1 cellular context compared by ENCODE assay signal in the genomic region with DNA sequence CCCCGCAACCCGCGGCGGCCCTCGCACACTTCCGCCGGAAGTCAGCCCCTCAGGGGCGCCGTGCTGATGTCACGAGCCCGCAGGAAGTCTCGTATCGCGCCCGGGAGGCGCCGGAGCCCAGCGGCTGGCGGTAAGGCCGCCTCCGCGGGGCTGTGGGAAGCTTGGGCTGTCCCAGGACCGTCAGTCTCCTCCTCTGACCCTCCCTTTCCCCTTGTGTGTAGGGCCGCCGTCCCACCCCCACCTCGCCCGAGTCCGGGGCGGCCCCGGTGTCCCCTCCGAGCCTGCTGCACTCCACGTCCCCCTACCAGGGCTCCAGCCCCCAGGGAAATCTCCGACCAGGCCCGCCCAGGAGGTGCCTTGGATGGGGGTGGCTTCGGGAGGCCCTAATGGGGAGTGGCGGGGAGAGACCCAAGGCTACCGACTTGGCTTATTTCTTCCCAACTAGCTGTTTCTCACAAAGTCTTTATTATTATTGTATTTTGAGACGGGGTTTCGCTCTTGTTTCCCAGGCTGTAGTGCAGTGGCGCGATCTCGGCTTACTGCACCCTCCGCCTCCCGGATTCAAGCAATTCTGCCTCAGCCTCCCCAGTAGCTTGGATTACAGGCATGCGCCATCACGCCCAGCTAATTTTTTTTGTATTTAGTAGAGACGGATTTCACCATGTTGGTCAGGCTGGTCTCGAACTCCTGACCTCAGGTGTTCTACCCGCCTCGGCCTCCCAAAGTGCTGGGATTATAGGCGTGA.
TF ChIP-seq lines count a peak whose summit lies in the region.

A gene (plus strand): TSS at position 86 of the 745 bp plus-strand sequence. CDS start 3,108 bp downstream, outside the sequence.

TF ChIP-seq in K562, 482 proteins besides CTCF, POLR2A, EP300 and RAD21 (continued from another document and continues in another):
- TF ChIP-seq, protein P1, sequence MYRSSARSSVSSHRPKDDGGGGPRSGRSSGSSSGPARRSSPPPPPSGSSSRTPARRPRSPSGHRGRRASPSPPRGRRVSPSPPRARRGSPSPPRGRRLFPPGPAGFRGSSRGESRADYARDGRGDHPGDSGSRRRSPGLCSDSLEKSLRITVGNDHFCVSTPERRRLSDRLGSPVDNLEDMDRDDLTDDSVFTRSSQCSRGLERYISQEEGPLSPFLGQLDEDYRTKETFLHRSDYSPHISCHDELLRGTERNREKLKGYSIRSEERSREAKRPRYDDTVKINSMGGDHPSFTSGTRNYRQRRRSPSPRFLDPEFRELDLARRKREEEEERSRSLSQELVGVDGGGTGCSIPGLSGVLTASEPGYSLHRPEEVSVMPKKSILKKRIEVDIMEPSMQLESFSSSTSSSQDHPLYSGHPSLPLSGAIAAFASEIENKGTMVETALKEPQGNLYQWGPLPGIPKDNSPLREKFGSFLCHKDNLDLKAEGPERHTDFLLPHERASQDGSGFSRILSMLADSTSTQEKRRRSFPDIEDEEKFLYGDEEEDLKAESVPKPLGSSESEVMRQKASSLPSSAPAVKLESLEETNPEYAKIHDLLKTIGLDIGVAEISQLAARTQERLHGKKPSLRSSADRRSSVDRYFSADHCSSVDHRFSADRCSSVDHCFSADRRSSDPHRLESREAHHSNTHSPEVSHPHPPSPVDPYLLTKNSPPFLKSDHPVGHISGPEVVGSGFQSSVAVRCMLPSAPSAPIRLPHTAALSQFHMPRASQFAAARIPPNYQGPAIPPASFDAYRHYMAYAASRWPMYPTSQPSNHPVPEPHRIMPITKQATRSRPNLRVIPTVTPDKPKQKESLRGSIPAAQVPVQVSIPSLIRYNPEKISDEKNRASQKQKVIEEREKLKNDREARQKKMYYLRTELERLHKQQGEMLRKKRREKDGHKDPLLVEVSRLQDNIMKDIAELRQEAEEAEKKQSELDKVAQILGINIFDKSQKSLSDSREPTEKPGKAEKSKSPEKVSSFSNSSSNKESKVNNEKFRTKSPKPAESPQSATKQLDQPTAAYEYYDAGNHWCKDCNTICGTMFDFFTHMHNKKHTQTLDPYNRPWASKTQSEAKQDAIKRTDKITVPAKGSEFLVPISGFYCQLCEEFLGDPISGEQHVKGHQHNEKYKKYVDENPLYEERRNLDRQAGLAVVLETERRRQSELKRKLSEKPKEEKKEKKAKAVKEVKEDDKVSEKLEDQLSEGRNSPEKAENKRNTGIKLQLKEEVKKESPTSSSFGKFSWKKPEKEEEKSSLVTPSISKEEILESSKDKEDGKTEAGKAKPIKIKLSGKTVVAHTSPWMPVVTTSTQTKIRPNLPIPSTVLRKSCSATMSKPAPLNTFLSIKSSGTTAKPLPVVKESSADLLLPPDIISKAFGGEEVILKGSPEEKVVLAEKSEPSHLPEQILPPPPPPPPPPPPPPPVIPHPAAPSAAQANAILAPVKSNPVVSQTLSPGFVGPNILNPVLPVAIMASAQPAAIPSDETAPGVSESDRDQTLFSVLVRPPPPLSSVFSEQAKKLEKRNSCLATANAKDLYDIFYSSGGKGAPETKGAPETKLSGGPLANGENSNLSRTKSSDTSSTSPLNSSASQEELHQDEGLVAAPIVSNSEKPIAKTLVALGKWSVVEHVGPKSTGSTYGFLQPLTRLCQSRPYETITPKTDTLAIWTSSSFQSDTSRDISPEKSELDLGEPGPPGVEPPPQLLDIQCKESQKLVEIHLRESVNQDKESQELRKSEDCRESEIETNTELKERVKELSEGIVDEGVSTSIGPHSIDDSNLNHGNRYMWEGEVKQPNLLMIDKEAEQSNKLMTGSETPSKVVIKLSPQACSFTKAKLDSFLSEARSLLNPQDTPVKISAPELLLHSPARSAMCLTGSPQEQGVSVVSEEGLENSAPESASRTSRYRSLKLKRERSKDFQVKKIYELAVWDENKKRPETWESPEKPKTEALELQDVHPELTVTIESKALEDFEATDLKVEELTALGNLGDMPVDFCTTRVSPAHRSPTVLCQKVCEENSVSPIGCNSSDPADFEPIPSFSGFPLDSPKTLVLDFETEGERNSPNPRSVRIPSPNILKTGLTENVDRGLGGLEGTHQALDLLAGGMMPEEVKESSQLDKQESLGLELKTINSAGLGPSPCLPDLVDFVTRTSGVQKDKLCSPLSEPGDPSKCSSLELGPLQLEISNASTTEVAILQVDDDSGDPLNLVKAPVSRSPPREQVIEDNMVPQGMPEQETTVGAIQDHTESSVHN (IDR thresholded peaks at IDR 0.05; ENCODE audit: borderline replicate concordance in 1 of 2, low read depth in 1 of 2): no peak
- no peak for TF ChIP-seq CHD1 (IDR thresholded peaks at IDR 0.05; ENCODE audit: low read length)
- no peak for TF ChIP-seq CEBPG (CRISPR knock-in tag; IDR thresholded peaks at IDR 0.05)
- no peak for TF ChIP-seq CEBPG (tag; conservative IDR thresholded peaks at IDR 0.05 in 1 of 2, IDR thresholded peaks at IDR 0.05 in 1 of 2)
- TF ChIP-seq PRPF4 (IDR thresholded peaks at IDR 0.05; ENCODE audit: insufficient read depth, low read depth, low read length, poor library complexity, severe bottlenecking): no peak
- no peak for TF ChIP-seq SMC3 (conservative IDR thresholded peaks at IDR 0.05; ENCODE audit: insufficient read depth, low read depth, low read length)
- TF ChIP-seq ZNF212 (CRISPR knock-in tag; IDR thresholded peaks at IDR 0.05): no peak
- TF ChIP-seq CEBPB (tag; IDR thresholded peaks at IDR 0.05): no peak
- TF ChIP-seq, protein P2, sequence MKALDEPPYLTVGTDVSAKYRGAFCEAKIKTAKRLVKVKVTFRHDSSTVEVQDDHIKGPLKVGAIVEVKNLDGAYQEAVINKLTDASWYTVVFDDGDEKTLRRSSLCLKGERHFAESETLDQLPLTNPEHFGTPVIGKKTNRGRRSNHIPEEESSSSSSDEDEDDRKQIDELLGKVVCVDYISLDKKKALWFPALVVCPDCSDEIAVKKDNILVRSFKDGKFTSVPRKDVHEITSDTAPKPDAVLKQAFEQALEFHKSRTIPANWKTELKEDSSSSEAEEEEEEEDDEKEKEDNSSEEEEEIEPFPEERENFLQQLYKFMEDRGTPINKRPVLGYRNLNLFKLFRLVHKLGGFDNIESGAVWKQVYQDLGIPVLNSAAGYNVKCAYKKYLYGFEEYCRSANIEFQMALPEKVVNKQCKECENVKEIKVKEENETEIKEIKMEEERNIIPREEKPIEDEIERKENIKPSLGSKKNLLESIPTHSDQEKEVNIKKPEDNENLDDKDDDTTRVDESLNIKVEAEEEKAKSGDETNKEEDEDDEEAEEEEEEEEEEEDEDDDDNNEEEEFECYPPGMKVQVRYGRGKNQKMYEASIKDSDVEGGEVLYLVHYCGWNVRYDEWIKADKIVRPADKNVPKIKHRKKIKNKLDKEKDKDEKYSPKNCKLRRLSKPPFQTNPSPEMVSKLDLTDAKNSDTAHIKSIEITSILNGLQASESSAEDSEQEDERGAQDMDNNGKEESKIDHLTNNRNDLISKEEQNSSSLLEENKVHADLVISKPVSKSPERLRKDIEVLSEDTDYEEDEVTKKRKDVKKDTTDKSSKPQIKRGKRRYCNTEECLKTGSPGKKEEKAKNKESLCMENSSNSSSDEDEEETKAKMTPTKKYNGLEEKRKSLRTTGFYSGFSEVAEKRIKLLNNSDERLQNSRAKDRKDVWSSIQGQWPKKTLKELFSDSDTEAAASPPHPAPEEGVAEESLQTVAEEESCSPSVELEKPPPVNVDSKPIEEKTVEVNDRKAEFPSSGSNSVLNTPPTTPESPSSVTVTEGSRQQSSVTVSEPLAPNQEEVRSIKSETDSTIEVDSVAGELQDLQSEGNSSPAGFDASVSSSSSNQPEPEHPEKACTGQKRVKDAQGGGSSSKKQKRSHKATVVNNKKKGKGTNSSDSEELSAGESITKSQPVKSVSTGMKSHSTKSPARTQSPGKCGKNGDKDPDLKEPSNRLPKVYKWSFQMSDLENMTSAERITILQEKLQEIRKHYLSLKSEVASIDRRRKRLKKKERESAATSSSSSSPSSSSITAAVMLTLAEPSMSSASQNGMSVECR (CRISPR knock-in tag; IDR thresholded peaks at IDR 0.05): peak; percentile 63; the same call in 1 of the 2 replicates
- TF ChIP-seq, protein P3, sequence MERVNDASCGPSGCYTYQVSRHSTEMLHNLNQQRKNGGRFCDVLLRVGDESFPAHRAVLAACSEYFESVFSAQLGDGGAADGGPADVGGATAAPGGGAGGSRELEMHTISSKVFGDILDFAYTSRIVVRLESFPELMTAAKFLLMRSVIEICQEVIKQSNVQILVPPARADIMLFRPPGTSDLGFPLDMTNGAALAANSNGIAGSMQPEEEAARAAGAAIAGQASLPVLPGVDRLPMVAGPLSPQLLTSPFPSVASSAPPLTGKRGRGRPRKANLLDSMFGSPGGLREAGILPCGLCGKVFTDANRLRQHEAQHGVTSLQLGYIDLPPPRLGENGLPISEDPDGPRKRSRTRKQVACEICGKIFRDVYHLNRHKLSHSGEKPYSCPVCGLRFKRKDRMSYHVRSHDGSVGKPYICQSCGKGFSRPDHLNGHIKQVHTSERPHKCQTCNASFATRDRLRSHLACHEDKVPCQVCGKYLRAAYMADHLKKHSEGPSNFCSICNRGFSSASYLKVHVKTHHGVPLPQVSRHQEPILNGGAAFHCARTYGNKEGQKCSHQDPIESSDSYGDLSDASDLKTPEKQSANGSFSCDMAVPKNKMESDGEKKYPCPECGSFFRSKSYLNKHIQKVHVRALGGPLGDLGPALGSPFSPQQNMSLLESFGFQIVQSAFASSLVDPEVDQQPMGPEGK (CRISPR knock-in tag; IDR thresholded peaks at IDR 0.05; ENCODE audit: borderline replicate concordance): no peak
- TF ChIP-seq BCL6 (CRISPR knock-in tag; IDR thresholded peaks at IDR 0.05): no peak
- no peak for TF ChIP-seq KHSRP (IDR thresholded peaks at IDR 0.05)
- TF ChIP-seq PCBP2 (IDR thresholded peaks at IDR 0.05; ENCODE audit: low read depth, low read length, poor library complexity, severe bottlenecking): no peak
- TF ChIP-seq ETV1 (tag; conservative IDR thresholded peaks at IDR 0.05; ENCODE audit: low read depth): peak; percentile 88
- TF ChIP-seq, protein P4, sequence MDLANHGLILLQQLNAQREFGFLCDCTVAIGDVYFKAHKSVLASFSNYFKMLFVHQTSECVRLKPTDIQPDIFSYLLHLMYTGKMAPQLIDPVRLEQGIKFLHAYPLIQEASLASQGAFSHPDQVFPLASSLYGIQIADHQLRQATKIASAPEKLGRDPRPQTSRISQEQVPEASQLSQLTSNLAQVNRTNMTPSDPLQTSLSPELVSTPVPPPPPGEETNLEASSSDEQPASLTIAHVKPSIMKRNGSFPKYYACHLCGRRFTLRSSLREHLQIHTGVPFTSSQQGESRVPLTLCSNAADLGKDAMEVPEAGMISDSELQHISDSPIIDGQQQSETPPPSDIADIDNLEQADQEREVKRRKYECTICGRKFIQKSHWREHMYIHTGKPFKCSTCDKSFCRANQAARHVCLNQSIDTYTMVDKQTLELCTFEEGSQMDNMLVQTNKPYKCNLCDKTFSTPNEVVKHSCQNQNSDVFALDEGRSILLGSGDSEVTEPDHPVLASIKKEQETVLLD (IDR thresholded peaks at IDR 0.05): no peak
- TF ChIP-seq, protein P5, sequence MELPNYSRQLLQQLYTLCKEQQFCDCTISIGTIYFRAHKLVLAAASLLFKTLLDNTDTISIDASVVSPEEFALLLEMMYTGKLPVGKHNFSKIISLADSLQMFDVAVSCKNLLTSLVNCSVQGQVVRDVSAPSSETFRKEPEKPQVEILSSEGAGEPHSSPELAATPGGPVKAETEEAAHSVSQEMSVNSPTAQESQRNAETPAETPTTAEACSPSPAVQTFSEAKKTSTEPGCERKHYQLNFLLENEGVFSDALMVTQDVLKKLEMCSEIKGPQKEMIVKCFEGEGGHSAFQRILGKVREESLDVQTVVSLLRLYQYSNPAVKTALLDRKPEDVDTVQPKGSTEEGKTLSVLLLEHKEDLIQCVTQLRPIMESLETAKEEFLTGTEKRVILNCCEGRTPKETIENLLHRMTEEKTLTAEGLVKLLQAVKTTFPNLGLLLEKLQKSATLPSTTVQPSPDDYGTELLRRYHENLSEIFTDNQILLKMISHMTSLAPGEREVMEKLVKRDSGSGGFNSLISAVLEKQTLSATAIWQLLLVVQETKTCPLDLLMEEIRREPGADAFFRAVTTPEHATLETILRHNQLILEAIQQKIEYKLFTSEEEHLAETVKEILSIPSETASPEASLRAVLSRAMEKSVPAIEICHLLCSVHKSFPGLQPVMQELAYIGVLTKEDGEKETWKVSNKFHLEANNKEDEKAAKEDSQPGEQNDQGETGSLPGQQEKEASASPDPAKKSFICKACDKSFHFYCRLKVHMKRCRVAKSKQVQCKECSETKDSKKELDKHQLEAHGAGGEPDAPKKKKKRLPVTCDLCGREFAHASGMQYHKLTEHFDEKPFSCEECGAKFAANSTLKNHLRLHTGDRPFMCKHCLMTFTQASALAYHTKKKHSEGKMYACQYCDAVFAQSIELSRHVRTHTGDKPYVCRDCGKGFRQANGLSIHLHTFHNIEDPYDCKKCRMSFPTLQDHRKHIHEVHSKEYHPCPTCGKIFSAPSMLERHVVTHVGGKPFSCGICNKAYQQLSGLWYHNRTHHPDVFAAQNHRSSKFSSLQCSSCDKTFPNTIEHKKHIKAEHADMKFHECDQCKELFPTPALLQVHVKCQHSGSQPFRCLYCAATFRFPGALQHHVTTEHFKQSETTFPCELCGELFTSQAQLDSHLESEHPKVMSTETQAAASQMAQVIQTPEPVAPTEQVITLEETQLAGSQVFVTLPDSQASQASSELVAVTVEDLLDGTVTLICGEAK (IDR thresholded peaks at IDR 0.05): peak; percentile 98
- TF ChIP-seq, protein P5 (CRISPR knock-in tag; IDR thresholded peaks at IDR 0.05): no peak
- no peak for TF ChIP-seq RFX1 (IDR thresholded peaks at IDR 0.05)
- TF ChIP-seq ZNF583 (CRISPR knock-in tag; IDR thresholded peaks at IDR 0.05): no peak
- TF ChIP-seq ZNF174 (CRISPR knock-in tag; IDR thresholded peaks at IDR 0.05): no peak
